In the genomic region with DNA sequence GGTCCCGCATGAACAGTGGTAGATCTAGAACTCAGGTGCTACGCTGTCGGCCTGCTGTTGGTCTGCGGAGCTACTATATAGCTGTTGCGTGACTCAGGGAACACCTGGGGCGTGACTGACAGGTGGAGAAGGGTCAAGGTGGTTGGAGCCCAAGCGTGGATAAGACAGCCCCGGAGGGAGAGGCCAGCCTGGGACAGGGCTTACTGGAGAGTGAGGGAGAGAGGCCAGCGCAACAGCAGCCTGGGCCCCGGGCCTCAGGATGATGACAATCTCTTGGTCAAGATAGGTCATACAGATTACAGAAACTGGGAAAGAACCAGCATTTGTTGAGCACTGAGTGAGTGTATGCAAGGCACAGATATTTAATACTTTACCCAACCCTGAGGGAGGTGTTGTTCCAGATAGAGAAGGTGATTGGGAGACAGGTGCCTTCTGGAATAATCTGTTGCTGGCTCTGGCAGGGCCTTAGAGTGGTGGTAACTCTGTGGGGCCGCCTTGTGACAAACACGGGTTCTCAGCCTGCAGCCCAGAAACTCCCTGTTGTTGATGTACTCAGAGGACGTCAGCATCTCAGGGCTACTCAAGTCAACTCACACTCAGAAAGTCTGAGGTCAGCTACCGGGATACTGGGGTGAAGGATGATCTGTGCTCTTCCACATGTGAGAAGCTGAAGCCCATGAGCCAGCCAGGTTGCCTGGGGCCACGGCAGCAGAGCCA, we compare ENCODE assay signal across 12 cellular contexts.
DNase-seq lines count a peak whose midpoint lies in the region; ATAC-seq and TF ChIP-seq lines count a peak whose summit lies in the region.
"Had no signal": no experiment of that assay in that cellular context is flagged by ENCODE, and none has a peak within 500 bp of the region (broad histone marks: within the 10 kb centered on the region; RNA-seq: fewer than 3 reads in every experiment).

No MANE protein-coding gene starts in this region.

- no peaks in the 10 kb centered on the region for H3K9me3 ChIP-seq in PC-3 (ENCODE audit: low read length)
- peaks cover 0 to 3% of the 10 kb centered on the region in 2 donors for H3K9me3 ChIP-seq in esophagus (ENCODE audit: control insufficient read depth in 2 of 2, insufficient read depth in 1 of 2, low read depth in 1 of 2, low read length in 1 of 2)

- H3K27ac ChIP-seq in PC-3 (ENCODE audit: low read length) (peak overlapping the region; percentile 73), esophagus (ENCODE audit: low read depth in 2 of 2, low read length in 1 of 2) (peak overlapping the region; percentile 77 to 91)

- H2AFZ ChIP-seq in PC-3 (ENCODE audit: low read length) = 0 out of 2 replicates have a peak overlapping the region, but pooled peaks have one; percentile 39

- WGBS in esophagus, 2 donors = 69 to 74% methylated on average over 15 of the region's 15 CpGs

- intact Hi-C loops in PC-3 (cut with micrococcal nuclease) = loop anchor here (5.0 kb wide), 1 partner anchor 452 kb away; no protein-coding TSS in a partner anchor

- H3K36me3 Mint-ChIP-seq in progenitor cell of endocrine pancreas (ENCODE audit: insufficient read depth) = no peaks in the 10 kb centered on the region
- H3K36me3 Mint-ChIP-seq: CD8-positive, alpha-beta memory T cell; stimulated activated effector memory CD8-positive, alpha-beta T cell treated with anti-CD3 and anti-CD28 coated beads, Interleukin-12 subunit alpha, Interleukin-12 subunit beta, amount 100 ng/mL, for 72 hours had no signal

- peak overlapping the region; percentile 82 for H3K4me2 ChIP-seq in PC-3 (ENCODE audit: low read length)

- POLR2A ChIA-PET in PC-3 (lab: Charles Lee; ENCODE audit: unreplicated experiment) = interaction anchor here (0.7 to 2.4 kb wide), 5 partner anchors 18 to 271 kb away, joined by 4 to 21 read pairs (median 6); a partner anchor contains a TSS

- peaks cover 43% of the 10 kb centered on the region for H3K4me1 Mint-ChIP-seq in progenitor cell of endocrine pancreas (ENCODE audit: low read depth)
- H3K4me1 Mint-ChIP-seq: CD8-positive, alpha-beta memory T cell had no signal

- no TSS peak for BruUV-seq in PC-3 (replicated peaks; lab: Mats Ljungman, UMichigan)

- H3K4me3 Mint-ChIP-seq in progenitor cell of endocrine pancreas (ENCODE audit: low read depth) = no peak overlapping the region
- H3K4me3 Mint-ChIP-seq: activated T-helper 1 cell treated with anti-CD3 and anti-CD28 coated beads, Interleukin-12 subunit alpha, Interleukin-12 subunit beta, Interleukin-2, Interleukin-4 antibody, amounts not matched to agents 30 ng/mL and 10 ng/mL and 1 ng/mL, durations not matched to agents 14 hours and 24 hours and 36 hours; CD8-positive, alpha-beta memory T cell; stimulated activated effector memory CD8-positive, alpha-beta T cell treated with anti-CD3 and anti-CD28 coated beads, Interleukin-12 subunit alpha, Interleukin-12 subunit beta, amount 100 ng/mL, for 72 hours had no signal

- peak overlapping the region; percentile 79 for H3K27ac Mint-ChIP-seq in progenitor cell of endocrine pancreas
- H3K27ac Mint-ChIP-seq: activated T-helper 1 cell treated with anti-CD3 and anti-CD28 coated beads, Interleukin-12 subunit alpha, Interleukin-12 subunit beta, Interleukin-2, Interleukin-4 antibody, amounts not matched to agents 30 ng/mL and 10 ng/mL and 1 ng/mL, durations not matched to agents 14 hours and 24 hours and 36 hours; CD8-positive, alpha-beta memory T cell; stimulated activated effector memory CD8-positive, alpha-beta T cell treated with anti-CD3 and anti-CD28 coated beads, Interleukin-12 subunit alpha, Interleukin-12 subunit beta, amount 100 ng/mL, for 72 hours had no signal

- peaks cover 55% of the 10 kb centered on the region for H3K4me1 ChIP-seq in PC-3 (ENCODE audit: insufficient read depth, low read length)
- H3K4me1 ChIP-seq in esophagus (ENCODE audit: control insufficient read depth in 2 of 2, insufficient read depth in 2 of 2, low read length in 1 of 2) = peaks cover 5 to 22% of the 10 kb centered on the region in 2 donors

- no peak for TF ChIP-seq CTCF in PC-3 (conservative IDR thresholded peaks at IDR 0.05; ENCODE audit: low read depth, low read length)
- no peak for TF ChIP-seq CTCF in progenitor cell of endocrine pancreas (IDR thresholded peaks at IDR 0.05; ENCODE audit: unreplicated experiment)

- H3K9me2 ChIP-seq in PC-3 (replicated peaks; ENCODE audit: low read length) = no peaks in the 10 kb centered on the region

- no peaks in the 10 kb centered on the region for H3K79me2 ChIP-seq in PC-3 (ENCODE audit: low read length)

- H3K4me3 ChIP-seq in PC-3 (ENCODE audit: low read length) (no peak overlapping the region), esophagus (ENCODE audit: low read depth in 1 of 2, low read length in 2 of 2) (no peak overlapping the region)

- H3F3A ChIP-seq in PC-3 (ENCODE audit: low read length, unreplicated experiment) = no peaks in the 10 kb centered on the region

- no peaks in the 10 kb centered on the region for H3K36me3 ChIP-seq in PC-3 (ENCODE audit: low read depth, low read length)
- no peaks in the 10 kb centered on the region for H3K36me3 ChIP-seq in esophagus (ENCODE audit: control insufficient read depth in 2 of 2, insufficient read depth in 2 of 2, low read length in 1 of 2)

- no peaks in the 10 kb centered on the region for H3K9me3 Mint-ChIP-seq in progenitor cell of endocrine pancreas (ENCODE audit: low read depth)
- H3K9me3 Mint-ChIP-seq: activated T-helper 1 cell treated with anti-CD3 and anti-CD28 coated beads, Interleukin-12 subunit alpha, Interleukin-12 subunit beta, Interleukin-2, Interleukin-4 antibody, amounts not matched to agents 30 ng/mL and 10 ng/mL and 1 ng/mL, durations not matched to agents 14 hours and 24 hours and 36 hours; CD8-positive, alpha-beta memory T cell; stimulated activated effector memory CD8-positive, alpha-beta T cell treated with anti-CD3 and anti-CD28 coated beads, Interleukin-12 subunit alpha, Interleukin-12 subunit beta, amount 100 ng/mL, for 72 hours had no signal

- peak overlapping the region; percentile 52 for H3K9ac ChIP-seq in PC-3 (ENCODE audit: low read length)

- H3K27me3 ChIP-seq in PC-3 (ENCODE audit: low read length) (no peaks in the 10 kb centered on the region), esophagus (ENCODE audit: control insufficient read depth in 1 of 2, insufficient read depth in 2 of 2, low read length in 2 of 2) (no peaks in the 10 kb centered on the region)

- ATAC-seq in PC-3 = no peak

- no peaks in the 10 kb centered on the region for H4K20me1 ChIP-seq in PC-3 (ENCODE audit: low read length)

- CTCF ChIA-PET in PC-3 (lab: Charles Lee) = no interaction called here

- H3K27me3 Mint-ChIP-seq in progenitor cell of endocrine pancreas = peaks cover 15% of the 10 kb centered on the region

- DNase-seq in ELF-1 (ENCODE audit: low read depth, low spot score) = peak; percentile 69
- peak; percentile 48 for DNase-seq in PC-3
- DNase-seq in progenitor cell of endocrine pancreas (ENCODE audit: low spot score, unreplicated experiment) = no peak
- no peak for DNase-seq in D341Med (ENCODE audit: low spot score)
- no peak for DNase-seq in HuH-7 (ENCODE audit: low spot score)
- DNase-seq in SHP77 (lab: John Stamatoyannopoulos, UW) = no peak
- no peak for DNase-seq in HuH-7.5 (ENCODE audit: low spot score)
- DNase-seq: activated CD4-positive, alpha-beta T cell treated with anti-CD3 and anti-CD28 coated beads for 4 hours; CD8-positive, alpha-beta memory T cell had no signal

Comparison
In these comparisons a context has a peak if more than half of its experiments do, and no peak if none do; other contexts are left out.
1. DNase-seq: peak in ELF-1 (single experiment) and PC-3 (single experiment); none in progenitor cell of endocrine pancreas (single experiment), D341Med (single experiment), HuH-7 (single experiment), SHP77 (0 of 2) and HuH-7.5 (single experiment).